20 cellular contexts compared by ENCODE assay signal in the genomic region with DNA sequence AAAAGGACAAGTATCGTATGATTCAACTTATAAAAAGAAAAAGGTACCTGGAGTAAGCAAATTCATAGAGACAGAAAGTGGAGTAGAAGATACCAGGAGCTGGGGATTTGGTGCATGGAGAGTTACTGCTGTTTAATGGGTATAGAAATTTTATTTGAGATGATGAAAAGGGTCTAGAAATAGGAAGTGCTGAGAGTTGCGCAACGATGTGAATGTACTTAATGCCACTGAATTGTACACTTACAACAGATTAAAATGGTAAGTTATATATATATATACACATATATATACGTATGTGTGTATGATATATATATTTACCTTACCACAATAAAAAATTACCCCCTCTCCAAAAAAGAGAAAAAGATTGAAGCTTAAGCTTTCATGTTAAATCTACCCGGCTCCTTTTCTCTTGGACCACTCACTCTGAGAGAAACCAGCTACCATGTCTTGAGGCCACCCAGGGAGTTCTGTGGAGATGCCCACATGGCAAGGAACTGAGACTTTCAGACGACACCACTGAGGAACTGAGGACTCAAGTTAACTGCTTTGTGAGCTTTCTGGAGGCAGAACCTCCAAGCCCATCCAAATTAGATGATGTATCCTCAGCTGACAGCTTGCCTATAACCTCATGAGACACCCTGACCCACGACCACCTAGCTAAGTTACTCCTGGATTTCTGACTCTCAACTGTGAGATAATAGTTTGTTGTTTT.
"Had no signal": no experiment of that assay in that cellular context is flagged by ENCODE, and none has a peak within 500 bp of the region (broad histone marks: within the 10 kb centered on the region; RNA-seq: fewer than 3 reads in every experiment).

No MANE protein-coding gene starts in this region.

- H3K27ac ChIP-seq: gastroesophageal sphincter, heart left ventricle, left ventricle myocardium inferior, sigmoid colon, thoracic aorta, upper lobe of right lung had no signal

- DNase-seq: activated CD4-positive, alpha-beta T cell treated with anti-CD3 and anti-CD28 coated beads, Interleukin-2, amount 10 ng/mL, durations not matched to agents 7 days and 5 days; activated CD8-positive, alpha-beta memory T cell treated with anti-CD3 and anti-CD28 coated beads, Interleukin-2, amount 50 U/mL, for 48 hours; activated effector memory CD4-positive, alpha-beta T cell treated with anti-CD3 and anti-CD28 coated beads, Interleukin-2, amount 50 U/mL, for 16 hours; activated T-cell treated with anti-CD3 and anti-CD28 coated beads, Interleukin-2, amount 50 U/mL, for 48 hours; effector CD4-positive, alpha-beta T cell; heart left ventricle; immature natural killer cell; kidney glomerular epithelial cell; left ventricle myocardium inferior; mammary epithelial cell; nephron progenitor cell; nucleus accumbens; sigmoid colon; stimulated activated CD4-positive, alpha-beta T cell treated with anti-CD3 and anti-CD28 coated beads, Interleukin-4, amount 100 ng/mL, for 24 hours; upper lobe of right lung had no signal

- H3K9me3 Mint-ChIP-seq: immature natural killer cell, nephron progenitor cell had no signal

- H3K4me1 Mint-ChIP-seq: immature natural killer cell; nephron progenitor cell; stimulated activated effector memory CD8-positive, alpha-beta T cell treated with anti-CD3 and anti-CD28 coated beads, Interleukin-12 subunit alpha, Interleukin-12 subunit beta, amount 100 ng/mL, for 72 hours had no signal

- H3K4me3 ChIP-seq: gastroesophageal sphincter, heart left ventricle, left ventricle myocardium inferior, sigmoid colon, thoracic aorta, upper lobe of right lung had no signal

- H3K27ac Mint-ChIP-seq: activated CD4-positive, alpha-beta T cell treated with anti-CD3 and anti-CD28 coated beads, Interleukin-2, amount 10 ng/mL, durations not matched to agents 7 days and 5 days; activated naive CD4-positive, alpha-beta T cell treated with anti-CD3 and anti-CD28 coated beads, Interleukin-2, amount 50 U/mL, for 24 hours; immature natural killer cell; nephron progenitor cell; stimulated activated effector memory CD8-positive, alpha-beta T cell treated with anti-CD3 and anti-CD28 coated beads, Interleukin-12 subunit alpha, Interleukin-12 subunit beta, amount 100 ng/mL, for 72 hours had no signal

- H3K36me3 ChIP-seq: gastroesophageal sphincter, heart left ventricle, left ventricle myocardium inferior, sigmoid colon, thoracic aorta, upper lobe of right lung had no signal

- ATAC-seq: activated CD4-positive, CD25-positive, alpha-beta regulatory T cell treated with anti-CD3 and anti-CD28 coated beads, Interleukin-2, amount 50 U/mL, for 24 hours; gastroesophageal sphincter; heart left ventricle; stimulated activated effector memory CD8-positive, alpha-beta T cell treated with anti-CD3 and anti-CD28 coated beads, Interleukin-12 subunit alpha, Interleukin-12 subunit beta, amount 100 ng/mL, for 72 hours; upper lobe of right lung had no signal

- H3K4me3 Mint-ChIP-seq: activated CD4-positive, alpha-beta T cell treated with anti-CD3 and anti-CD28 coated beads, Interleukin-2, amount 10 ng/mL, durations not matched to agents 7 days and 5 days; activated naive CD4-positive, alpha-beta T cell treated with anti-CD3 and anti-CD28 coated beads, Interleukin-2, amount 50 U/mL, for 24 hours; immature natural killer cell; nephron progenitor cell; stimulated activated effector memory CD8-positive, alpha-beta T cell treated with anti-CD3 and anti-CD28 coated beads, Interleukin-12 subunit alpha, Interleukin-12 subunit beta, amount 100 ng/mL, for 72 hours had no signal

- H3K9me3 ChIP-seq: gastroesophageal sphincter, heart left ventricle, left ventricle myocardium inferior, sigmoid colon, thoracic aorta, upper lobe of right lung had no signal

- H3K36me3 Mint-ChIP-seq: activated naive CD4-positive, alpha-beta T cell treated with anti-CD3 and anti-CD28 coated beads, Interleukin-2, amount 50 U/mL, for 24 hours; stimulated activated effector memory CD8-positive, alpha-beta T cell treated with anti-CD3 and anti-CD28 coated beads, Interleukin-12 subunit alpha, Interleukin-12 subunit beta, amount 100 ng/mL, for 72 hours had no signal

- H3K4me1 ChIP-seq: upper lobe of right lung had no signal

- H3K27me3 Mint-ChIP-seq: activated CD4-positive, alpha-beta T cell treated with anti-CD3 and anti-CD28 coated beads, Interleukin-2, amount 10 ng/mL, durations not matched to agents 7 days and 5 days; activated naive CD4-positive, alpha-beta T cell treated with anti-CD3 and anti-CD28 coated beads, Interleukin-2, amount 50 U/mL, for 24 hours had no signal

- H3K27me3 ChIP-seq: gastroesophageal sphincter, heart left ventricle, sigmoid colon, upper lobe of right lung had no signal
